24 cellular contexts compared by ENCODE assay signal in genomic region chr11:74001822-74002286, GRCh38. TPM values are rescaled to one million over a fixed set of nuclear protein-coding genes. Genes with fewer than 3 reads are reported as not detected.
DNase-seq lines count a peak whose midpoint lies in the region; ATAC-seq and FAIRE-seq lines count a peak whose summit lies in the region.
"Had no signal": no experiment of that assay in that cellular context is flagged by ENCODE, and none has a peak within 500 bp of the region (broad histone marks: within the 10 kb centered on the region; RNA-seq: fewer than 3 reads in every experiment).

No MANE protein-coding gene starts in this region.

- H3K36me3 Mint-ChIP-seq in activated CD4-positive, alpha-beta T cell treated with anti-CD3 and anti-CD28 coated beads, Interleukin-2, amount 10 ng/mL, durations not matched to agents 7 days and 5 days (ENCODE audit: low read depth): peaks cover 40% of the 10 kb centered on the region
- H3K36me3 Mint-ChIP-seq in activated T-helper 1 cell treated with anti-CD3 and anti-CD28 coated beads, Interleukin-12 subunit alpha, Interleukin-12 subunit beta, Interleukin-2, Interleukin-4 antibody, amounts not matched to agents 30 ng/mL and 10 ng/mL and 1 ng/mL, durations not matched to agents 14 hours and 24 hours and 36 hours (ENCODE audit: low read depth): peaks cover 33% of the 10 kb centered on the region
- peaks cover 6% of the 10 kb centered on the region for H3K36me3 Mint-ChIP-seq in memory B cell

- peaks cover 64% of the 10 kb centered on the region for H3K4me1 Mint-ChIP-seq in activated CD4-positive, alpha-beta T cell treated with anti-CD3 and anti-CD28 coated beads, Interleukin-2, amount 10 ng/mL, durations not matched to agents 7 days and 5 days
- peaks cover 82% of the 10 kb centered on the region for H3K4me1 Mint-ChIP-seq in activated T-helper 1 cell treated with anti-CD3 and anti-CD28 coated beads, Interleukin-12 subunit alpha, Interleukin-12 subunit beta, Interleukin-2, Interleukin-4 antibody, amounts not matched to agents 30 ng/mL and 10 ng/mL and 1 ng/mL, durations not matched to agents 14 hours and 24 hours and 36 hours (ENCODE audit: low read depth)
- peaks cover 24% of the 10 kb centered on the region for H3K4me1 Mint-ChIP-seq in memory B cell

- H3K27me3 Mint-ChIP-seq in activated CD4-positive, alpha-beta T cell treated with anti-CD3 and anti-CD28 coated beads, Interleukin-2, amount 10 ng/mL, durations not matched to agents 7 days and 5 days: no peaks in the 10 kb centered on the region
- no peaks in the 10 kb centered on the region for H3K27me3 Mint-ChIP-seq in activated T-helper 1 cell treated with anti-CD3 and anti-CD28 coated beads, Interleukin-12 subunit alpha, Interleukin-12 subunit beta, Interleukin-2, Interleukin-4 antibody, amounts not matched to agents 30 ng/mL and 10 ng/mL and 1 ng/mL, durations not matched to agents 14 hours and 24 hours and 36 hours (ENCODE audit: insufficient read depth)
- H3K27me3 Mint-ChIP-seq in memory B cell: no peaks in the 10 kb centered on the region
- H3K27me3 Mint-ChIP-seq: activated T-cell treated with anti-CD3 and anti-CD28 coated beads, Interleukin-2, amount 50 U/mL, for 24 hours had no signal

- no peak for DNase-seq in activated CD4-positive, alpha-beta T cell treated with anti-CD3 and anti-CD28 coated beads, Interleukin-2, amount 10 ng/mL, durations not matched to agents 7 days and 5 days
- DNase-seq in activated CD4-positive, alpha-beta T cell treated with anti-CD3 and anti-CD28 coated beads, Interleukin-2, amount 50 U/mL, for 48 hours: no peak
- DNase-seq in activated T-helper 1 cell treated with anti-CD3 and anti-CD28 coated beads, Interleukin-12 subunit alpha, Interleukin-12 subunit beta, Interleukin-2, Interleukin-4 antibody, amounts not matched to agents 30 ng/mL and 10 ng/mL and 1 ng/mL, durations not matched to agents 14 hours and 24 hours and 36 hours (ENCODE audit: low spot score): no peak
- no peak for DNase-seq in memory B cell (ENCODE audit: low spot score in 2 of 2)
- peak; percentile 23 for DNase-seq in stimulated activated CD8-positive, alpha-beta memory T cell treated with anti-CD3 and anti-CD28 coated beads, Interleukin-4, amount 100 ng/mL, for 48 hours
- DNase-seq in activated T-cell treated with anti-CD3 and anti-CD28 coated beads, Interleukin-2, amount 50 U/mL, for 1 hour: no peak
- no peak for DNase-seq in urothelium cell line (ENCODE audit: low spot score)
- no peak for DNase-seq in cardiac septum (ENCODE audit: low spot score)
- DNase-seq: activated naive CD4-positive, alpha-beta T cell treated with anti-CD3 and anti-CD28 coated beads, Interleukin-2, amount 50 U/mL, for 16 hours; activated T-cell treated with anti-CD3 and anti-CD28 coated beads, Interleukin-2, amount 50 U/mL, for 24 hours; Calu3; cerebellar nuclear complex; NCI-H1105; NCI-H2029; NCI-H2227 treated with DMSO at 0.1 percent for 48 hours; nucleus accumbens; stimulated activated CD4-positive, alpha-beta T cell treated with anti-CD3 and anti-CD28 coated beads, Interleukin-12 subunit alpha, Interleukin-12 subunit beta, amount 100 ng/mL, for 4 hours; SW 1271 had no signal

- no peak for ATAC-seq in memory B cell (ENCODE audit: low read depth)
- ATAC-seq: esophagus mucosa, Right ventricle myocardium inferior had no signal

- FAIRE-seq in urothelium cell line (lab: Jason Lieb, UNC): no peak
- FAIRE-seq: astrocyte, frontal cortex had no signal

- intact Hi-C loops in activated T-helper 1 cell treated with anti-CD3 and anti-CD28 coated beads, Interleukin-12 subunit alpha, Interleukin-12 subunit beta, Interleukin-2, Interleukin-4 antibody, amounts not matched to agents 30 ng/mL and 10 ng/mL and 1 ng/mL, durations not matched to agents 14 hours and 24 hours and 36 hours (cut with micrococcal nuclease): no loop called here
- intact Hi-C loops in cardiac septum (cut with DNase I): no loop called here

- peak overlapping the region; percentile 55 for H3K27ac Mint-ChIP-seq in activated CD4-positive, alpha-beta T cell treated with anti-CD3 and anti-CD28 coated beads, Interleukin-2, amount 10 ng/mL, durations not matched to agents 7 days and 5 days
- H3K27ac Mint-ChIP-seq in activated T-helper 1 cell treated with anti-CD3 and anti-CD28 coated beads, Interleukin-12 subunit alpha, Interleukin-12 subunit beta, Interleukin-2, Interleukin-4 antibody, amounts not matched to agents 30 ng/mL and 10 ng/mL and 1 ng/mL, durations not matched to agents 14 hours and 24 hours and 36 hours: peak overlapping the region; percentile 37
- peak overlapping the region; percentile 84 for H3K27ac Mint-ChIP-seq in memory B cell
- H3K27ac Mint-ChIP-seq: activated T-cell treated with anti-CD3 and anti-CD28 coated beads, Interleukin-2, amount 50 U/mL, for 24 hours had no signal

- peaks cover 4% of the 10 kb centered on the region for H3K9me3 Mint-ChIP-seq in activated CD4-positive, alpha-beta T cell treated with anti-CD3 and anti-CD28 coated beads, Interleukin-2, amount 10 ng/mL, durations not matched to agents 7 days and 5 days
- H3K9me3 Mint-ChIP-seq in activated T-helper 1 cell treated with anti-CD3 and anti-CD28 coated beads, Interleukin-12 subunit alpha, Interleukin-12 subunit beta, Interleukin-2, Interleukin-4 antibody, amounts not matched to agents 30 ng/mL and 10 ng/mL and 1 ng/mL, durations not matched to agents 14 hours and 24 hours and 36 hours: no peaks in the 10 kb centered on the region
- no peaks in the 10 kb centered on the region for H3K9me3 Mint-ChIP-seq in memory B cell
- H3K9me3 Mint-ChIP-seq: activated T-cell treated with anti-CD3 and anti-CD28 coated beads, Interleukin-2, amount 50 U/mL, for 24 hours had no signal

- POLR2A ChIA-PET in activated CD4-positive, alpha-beta T cell treated with anti-CD3 and anti-CD28 coated beads, Interleukin-2, amount 10 ng/mL, durations not matched to agents 7 days and 5 days (lab: Charles Lee): interaction anchor here (0.5 kb wide), 1 partner anchor 204 kb away, joined by 3 read pairs; no protein-coding TSS in a partner anchor

- H3K4me3 Mint-ChIP-seq in activated CD4-positive, alpha-beta T cell treated with anti-CD3 and anti-CD28 coated beads, Interleukin-2, amount 10 ng/mL, durations not matched to agents 7 days and 5 days: no peak overlapping the region
- no peak overlapping the region for H3K4me3 Mint-ChIP-seq in activated T-helper 1 cell treated with anti-CD3 and anti-CD28 coated beads, Interleukin-12 subunit alpha, Interleukin-12 subunit beta, Interleukin-2, Interleukin-4 antibody, amounts not matched to agents 30 ng/mL and 10 ng/mL and 1 ng/mL, durations not matched to agents 14 hours and 24 hours and 36 hours
- no peak overlapping the region for H3K4me3 Mint-ChIP-seq in memory B cell
- H3K4me3 Mint-ChIP-seq: activated T-cell treated with anti-CD3 and anti-CD28 coated beads, Interleukin-2, amount 50 U/mL, for 24 hours had no signal

- CTCF ChIA-PET in activated CD4-positive, alpha-beta T cell treated with anti-CD3 and anti-CD28 coated beads, Interleukin-2, amount 10 ng/mL, durations not matched to agents 7 days and 5 days (lab: Charles Lee): interaction anchor here (0.7 to 1.3 kb wide), 2 partner anchors 12 to 22 kb away, joined by 3 to 5 read pairs; no protein-coding TSS in a partner anchor

RNA-seq across cellular contexts. Expression of gene UCP3, which starts 7.0 kb away (rescaled TPM):
- 1 to 10 TPM; 2.5 to 3.2 TPM for total RNA-seq in activated CD4-positive, alpha-beta T cell treated with anti-CD3 and anti-CD28 coated beads, Interleukin-2, amount 10 ng/mL, durations not matched to agents 7 days and 5 days
- 4.1 and 4.8 TPM in 2 replicates for total RNA-seq in activated T-helper 1 cell treated with anti-CD3 and anti-CD28 coated beads, Interleukin-12 subunit alpha, Interleukin-12 subunit beta, Interleukin-2, Interleukin-4 antibody, amounts not matched to agents 30 ng/mL and 10 ng/mL and 1 ng/mL, durations not matched to agents 14 hours and 24 hours and 36 hours
- total RNA-seq in cardiac septum: 0.54 TPM
- total RNA-seq: H4 had no signal

RNA-seq across cellular contexts. Expression of gene UCP2, which starts 19.2 kb away (rescaled TPM):
- 100 to 1,000 TPM; 326 to 344 TPM for total RNA-seq in activated CD4-positive, alpha-beta T cell treated with anti-CD3 and anti-CD28 coated beads, Interleukin-2, amount 10 ng/mL, durations not matched to agents 7 days and 5 days
- 821 and 858 TPM in 2 replicates for total RNA-seq in activated T-helper 1 cell treated with anti-CD3 and anti-CD28 coated beads, Interleukin-12 subunit alpha, Interleukin-12 subunit beta, Interleukin-2, Interleukin-4 antibody, amounts not matched to agents 30 ng/mL and 10 ng/mL and 1 ng/mL, durations not matched to agents 14 hours and 24 hours and 36 hours
- 12.0 TPM for total RNA-seq in cardiac septum

RNA-seq across cellular contexts. Expression of gene DNAJB13, which starts 51.0 kb away (rescaled TPM):
- under 1 TPM; 0.15 to 0.31 TPM for total RNA-seq in activated CD4-positive, alpha-beta T cell treated with anti-CD3 and anti-CD28 coated beads, Interleukin-2, amount 10 ng/mL, durations not matched to agents 7 days and 5 days
- total RNA-seq in activated T-helper 1 cell treated with anti-CD3 and anti-CD28 coated beads, Interleukin-12 subunit alpha, Interleukin-12 subunit beta, Interleukin-2, Interleukin-4 antibody, amounts not matched to agents 30 ng/mL and 10 ng/mL and 1 ng/mL, durations not matched to agents 14 hours and 24 hours and 36 hours: 0.29 and 0.64 TPM in 2 replicates
- not detected for total RNA-seq in cardiac septum
- total RNA-seq: esophagus mucosa, frontal cortex, H4, Right ventricle myocardium inferior, subcutaneous adipose tissue had no signal

Comparison
In these comparisons a context has a peak if more than half of its experiments do, and no peak if none do; other contexts are left out.
1. RNA of gene UCP2, which starts 19.2 kb away (total RNA-seq): 821 to 858 TPM in activated T-helper 1 cell treated with anti-CD3 and anti-CD28 coated beads, Interleukin-12 subunit alpha, Interleukin-12 subunit beta, Interleukin-2, Interleukin-4 antibody, amounts not matched to agents 30 ng/mL and 10 ng/mL and 1 ng/mL, durations not matched to agents 14 hours and 24 hours and 36 hours and 326 to 344 TPM in activated CD4-positive, alpha-beta T cell treated with anti-CD3 and anti-CD28 coated beads, Interleukin-2, amount 10 ng/mL, durations not matched to agents 7 days and 5 days; 12.0 TPM in cardiac septum (single experiment); every median in the first group is over 10 times any median in the second.
2. Peak in every context shown above with its lines, with median percentiles within 50 percentile points of each other: H3K27ac Mint-ChIP-seq.